In genomic region chr21:25565272-25566199, GRCh38 we compare ENCODE assay signal across 1 cellular context.
A peak's percentile ranks its signal among the peaks of the same experiment; 100 is the strongest.
TF ChIP-seq lines count a peak whose summit lies in the region.

No MANE protein-coding gene starts in this region.

TF ChIP-seq in GM12878, 131 proteins besides CTCF, POLR2A, EP300 and RAD21 (continued from another document and continues in another):
- TF ChIP-seq CHD1 (IDR thresholded peaks at IDR 0.05; ENCODE audit: low read depth, low read length) (0 out of 2 replicates have a peak, but pooled peaks have one; percentile 42), SP1 (IDR thresholded peaks at IDR 0.05; ENCODE audit: low read depth, low read length) (no peak), ZBTB40 (IDR thresholded peaks at IDR 0.05; ENCODE audit: borderline replicate concordance) (no peak), NBN (IDR thresholded peaks at IDR 0.05) (no peak), KLF5 (IDR thresholded peaks at IDR 0.05; ENCODE audit: partially characterized antibody) (no peak), CBX5 (IDR thresholded peaks at IDR 0.05; ENCODE audit: low read depth) (no peak), FOXM1 (IDR thresholded peaks at IDR 0.05; ENCODE audit: low read depth, low read length) (no peak), ZNF687 (IDR thresholded peaks at IDR 0.05) (no peak), SUZ12 (IDR thresholded peaks at IDR 0.05; ENCODE audit: unreplicated experiment) (no peak), E2F4 (IDR thresholded peaks at IDR 0.05; ENCODE audit: low read depth, low read length) (no peak), IRF4 (IDR thresholded peaks at IDR 0.05; ENCODE audit: low read depth, low read length) (peak; percentile 31; the same call in 1 of the 2 replicates), ZNF207 (IDR thresholded peaks at IDR 0.05; ENCODE audit: borderline replicate concordance) (no peak), CREM (IDR thresholded peaks at IDR 0.05; ENCODE audit: low read depth) (no peak; the same call in none of the 2 replicates), TCF12 (IDR thresholded peaks at IDR 0.05; ENCODE audit: low read depth, low read length) (no peak), NFIC (IDR thresholded peaks at IDR 0.05; ENCODE audit: low read depth, low read length) (no peak), ZNF592 (IDR thresholded peaks at IDR 0.05) (no peak), KAT2A (conservative IDR thresholded peaks at IDR 0.05; ENCODE audit: control insufficient read depth, low read depth, low read length) (no peak), BHLHE40 (IDR thresholded peaks at IDR 0.05; ENCODE audit: borderline replicate concordance in 1 of 2, low read depth in 2 of 2, low read length in 1 of 2) (no peak), CHD2 (IDR thresholded peaks at IDR 0.05; ENCODE audit: borderline replicate concordance, low read depth, low read length) (0 out of 2 replicates have a peak, but pooled peaks have one; percentile 28), ESRRA (IDR thresholded peaks at IDR 0.05; ENCODE audit: low read length) (no peak), RAD51 (IDR thresholded peaks at IDR 0.05) (no peak), GABPA (IDR thresholded peaks at IDR 0.05; ENCODE audit: low read depth) (no peak), DPF2 (IDR thresholded peaks at IDR 0.05) (no peak), RCOR1 (conservative IDR thresholded peaks at IDR 0.05; ENCODE audit: low read depth, low read length) (no peak), FOS (IDR thresholded peaks at IDR 0.05; ENCODE audit: borderline replicate concordance, extremely low read depth, insufficient read length) (no peak), PAX5 (IDR thresholded peaks at IDR 0.05; ENCODE audit: borderline replicate concordance, low read depth, low read length) (no peak; the same call in 1 of the 2 replicates), IKZF1 (conservative IDR thresholded peaks at IDR 0.05) (no peak), ASH2L (IDR thresholded peaks at IDR 0.05; ENCODE audit: borderline replicate concordance, low read depth) (no peak), PAX8 (IDR thresholded peaks at IDR 0.05) (no peak), EZH2 (IDR thresholded peaks at IDR 0.05; ENCODE audit: borderline replicate concordance, control insufficient read depth, low read depth, low read length) (no peak), FOXK2 (IDR thresholded peaks at IDR 0.05) (no peak), PBX3 (IDR thresholded peaks at IDR 0.05; ENCODE audit: insufficient replicate concordance, low read depth, low read length) (peak; percentile 51), IRF3 (IDR thresholded peaks at IDR 0.05) (no peak), NKRF (conservative IDR thresholded peaks at IDR 0.05) (no peak), ATF7 (IDR thresholded peaks at IDR 0.05; ENCODE audit: low read depth) (no peak), NR2C2 (IDR thresholded peaks at IDR 0.05; ENCODE audit: borderline replicate concordance, control insufficient read depth, insufficient read length, low read depth) (no peak), LARP7 (IDR thresholded peaks at IDR 0.05) (no peak), GATAD2B (conservative IDR thresholded peaks at IDR 0.05; ENCODE audit: low read depth) (no peak), YY1 (IDR thresholded peaks at IDR 0.05; ENCODE audit: low read depth, low read length) (no peak), CEBPB (IDR thresholded peaks at IDR 0.05; ENCODE audit: borderline replicate concordance in 1 of 2, low read depth in 2 of 2, low read length in 2 of 2) (no peak), POLR2AphosphoS5 (IDR thresholded peaks at IDR 0.05; ENCODE audit: low read length) (peak; percentile 99), POLR2AphosphoS2 (IDR thresholded peaks at IDR 0.05; ENCODE audit: low read depth, low read length) (peak; percentile 96), MYC (IDR thresholded peaks at IDR 0.05; ENCODE audit: insufficient read depth, insufficient read length, insufficient replicate concordance, low read length, severe bottlenecking) (no peak), BCLAF1 (IDR thresholded peaks at IDR 0.05) (no peak)
